1 cellular context compared by ENCODE assay signal in the genomic region with DNA sequence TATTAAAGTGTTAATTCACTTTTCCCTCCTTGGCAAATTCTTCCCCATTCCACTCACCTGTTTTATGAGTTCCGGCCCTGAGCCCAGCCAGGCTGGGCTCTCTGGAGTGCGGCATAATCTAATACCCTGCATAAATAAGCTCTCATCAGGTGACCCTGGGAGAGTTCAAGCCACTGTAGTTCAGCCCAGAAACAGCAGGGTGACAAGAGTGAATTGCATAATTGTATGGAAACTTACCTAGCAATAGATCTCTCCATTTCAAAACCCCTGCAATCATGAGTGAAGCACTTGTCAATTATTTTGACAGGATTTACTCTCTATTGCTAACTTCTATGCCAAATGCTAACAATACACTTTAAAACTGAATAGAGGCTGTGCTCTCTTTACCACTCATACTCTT.
TF ChIP-seq lines count a peak whose summit lies in the region.

No MANE protein-coding gene starts in this region.

TF ChIP-seq in HEK293T, 16 proteins besides CTCF, POLR2A, EP300 and RAD21 (continued from another document):
- TF ChIP-seq LEF1 (IDR thresholded peaks at IDR 0.05; ENCODE audit: borderline replicate concordance) (no peak), BHLHE40 (IDR thresholded peaks at IDR 0.05; ENCODE audit: borderline replicate concordance) (no peak)
